8 cellular contexts compared by ENCODE assay signal in the genomic region with DNA sequence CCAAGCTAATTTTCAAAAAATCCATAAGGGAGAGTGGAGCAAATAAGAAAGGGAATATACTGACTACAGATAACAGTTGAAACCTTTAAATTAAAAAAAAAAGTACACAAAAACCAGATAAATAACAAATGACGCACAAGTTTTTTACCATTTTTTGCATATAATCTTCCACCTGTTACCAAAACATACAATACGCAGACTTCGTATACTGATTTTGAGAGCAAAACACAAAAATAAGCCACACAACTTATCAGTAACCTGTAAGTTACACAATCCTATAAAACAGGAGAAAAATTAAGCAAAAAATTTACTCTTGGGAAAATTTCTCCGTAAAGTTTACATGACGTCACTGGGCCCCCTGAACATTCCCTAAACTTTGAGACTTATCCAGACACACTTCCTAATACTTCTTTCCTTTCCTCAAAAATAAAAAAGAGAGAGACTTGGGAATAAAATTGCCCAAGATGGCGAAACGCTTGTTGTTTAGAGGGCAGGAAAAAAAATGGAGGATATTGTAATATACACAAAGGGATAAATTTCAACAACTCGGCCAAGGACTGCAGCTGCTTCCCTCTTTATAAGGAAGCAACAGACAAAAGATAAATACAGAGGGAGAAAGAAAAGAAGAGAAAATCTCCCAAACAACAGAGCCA. TPM values are rescaled to one million over a fixed set of nuclear protein-coding genes. Genes with fewer than 3 reads are reported as not detected.
DNase-seq lines count a peak whose midpoint lies in the region; ATAC-seq, FAIRE-seq and TF ChIP-seq lines count a peak whose summit lies in the region.

No MANE protein-coding gene starts in this region.

- H3K4me1 ChIP-seq in urinary bladder (ENCODE audit: insufficient read depth) = no peaks in the 10 kb centered on the region

- peak overlapping the region; percentile 97 for H3K27ac ChIP-seq in urinary bladder (ENCODE audit: low read depth)

- DNase-seq in GM04503 (ENCODE audit: low read depth) (peak; percentile 23), NCI-H1694 treated with DMSO at 0.1 percent for 48 hours (lab: John Stamatoyannopoulos, UW) (peak; percentile 88), bronchial epithelial cell (ENCODE audit: low read depth) (no peak), medulla oblongata (ENCODE audit: extremely low spot score) (peak; percentile 25), activated gamma-delta T cell (lab: John Stamatoyannopoulos, UW) (no peak), NCI-H128 (lab: John Stamatoyannopoulos, UW; ENCODE audit: unreplicated experiment) (no peak)

- peak overlapping the region; percentile 89 for H3K4me3 ChIP-seq in bronchial epithelial cell (ENCODE audit: low read depth, low read length)
- H3K4me3 ChIP-seq in urinary bladder (ENCODE audit: low read depth, low read length) = peak overlapping the region; percentile 76

- H3K36me3 ChIP-seq in bronchial epithelial cell (ENCODE audit: control insufficient read depth, insufficient read depth, low read length) (no peaks in the 10 kb centered on the region), urinary bladder (ENCODE audit: insufficient read depth) (no peaks in the 10 kb centered on the region)

- 3% methylated on average over 8 of the region's 8 CpGs for WGBS in urinary bladder

- TF ChIP-seq CTCF in bronchial epithelial cell (IDR thresholded peaks at IDR 0.05; ENCODE audit: insufficient read depth, low read length, severe bottlenecking) = no peak

- no peaks in the 10 kb centered on the region for H3K27me3 ChIP-seq in bronchial epithelial cell (ENCODE audit: control insufficient read depth, insufficient read depth, low read length)

- ATAC-seq in GM21528 (IDR thresholded peaks at IDR 0.05; ENCODE audit: low FRiP score, unreplicated experiment) = no peak

- FAIRE-seq in bronchial epithelial cell (lab: Jason Lieb, UNC) = no peak

RNA-seq across cellular contexts. Expression of gene BAZ2B, which starts 1.7 kb away (rescaled TPM):
- total RNA-seq in bronchial epithelial cell = 37.4 and 51.0 TPM in 2 replicates
- total RNA-seq in urinary bladder = 272 TPM
- polyA plus RNA-seq in urinary bladder = 34.5 TPM

Comparison
In these comparisons a context has a peak if more than half of its experiments do, and no peak if none do; other contexts are left out.
1. DNase-seq: peak in GM04503 (single experiment), NCI-H1694 treated with DMSO at 0.1 percent for 48 hours (single experiment) and medulla oblongata (single experiment); none in bronchial epithelial cell (single experiment), activated gamma-delta T cell (single experiment) and NCI-H128 (single experiment).